ENCODE assay signal across 11 cellular contexts in genomic region chr7:26191974-26192479, GRCh38. TPM values are rescaled to one million over a fixed set of nuclear protein-coding genes. Genes with fewer than 3 reads are reported as not detected.
DNase-seq lines count a peak whose midpoint lies in the region; ATAC-seq and TF ChIP-seq lines count a peak whose summit lies in the region.
"Had no signal": no experiment of that assay in that cellular context is flagged by ENCODE, and none has a peak within 500 bp of the region (broad histone marks: within the 10 kb centered on the region; RNA-seq: fewer than 3 reads in every experiment).

No MANE protein-coding gene starts in this region.

- H3K4me1 Mint-ChIP-seq in CD8-positive, alpha-beta T cell (ENCODE audit: low read depth): peaks cover 89% of the 10 kb centered on the region
- H3K4me1 Mint-ChIP-seq in activated T-helper 17 cell treated with anti-CD3 and anti-CD28 coated beads, Interleukin-2, amount 50 U/mL, for 72 hours: peaks cover 81% of the 10 kb centered on the region
- H3K4me1 Mint-ChIP-seq in naive thymus-derived CD4-positive, alpha-beta T cell: peaks cover 65 to 98% (median 88%) of the 10 kb centered on the region in 7 donors

- H3K27ac ChIP-seq in CD8-positive, alpha-beta T cell (ENCODE audit: low read depth, low read length): no peak overlapping the region
- H3K27ac ChIP-seq in HUES48 (ENCODE audit: low read depth, low read length) (peak overlapping the region; percentile 18), ovary (no peak overlapping the region), right cardiac atrium (ENCODE audit: low read length) (no peak overlapping the region)
- peak overlapping the region; percentile 36 for H3K27ac ChIP-seq in naive thymus-derived CD4-positive, alpha-beta T cell (ENCODE audit: low read depth, low read length)
- H3K27ac ChIP-seq: tibial artery had no signal

- H3K9me3 Mint-ChIP-seq in CD8-positive, alpha-beta T cell: no peaks in the 10 kb centered on the region
- no peaks in the 10 kb centered on the region for H3K9me3 Mint-ChIP-seq in activated T-helper 17 cell treated with anti-CD3 and anti-CD28 coated beads, Interleukin-2, amount 50 U/mL, for 72 hours
- peaks cover 0 to 3% (median 0%) of the 10 kb centered on the region in 11 donors for H3K9me3 Mint-ChIP-seq in naive thymus-derived CD4-positive, alpha-beta T cell

- no peak for TF ChIP-seq CTCF in CD8-positive, alpha-beta T cell (IDR thresholded peaks at IDR 0.05)
- TF ChIP-seq CTCF in ovary (IDR thresholded peaks at IDR 0.05): no peak

- peaks cover 88% of the 10 kb centered on the region for H3K36me3 Mint-ChIP-seq in CD8-positive, alpha-beta T cell
- H3K36me3 Mint-ChIP-seq in activated T-helper 17 cell treated with anti-CD3 and anti-CD28 coated beads, Interleukin-2, amount 50 U/mL, for 72 hours (ENCODE audit: low read depth): peaks cover 100% of the 10 kb centered on the region
- peaks cover 30 to 80% (median 67%) of the 10 kb centered on the region in 5 donors for H3K36me3 Mint-ChIP-seq in naive thymus-derived CD4-positive, alpha-beta T cell

- H3K4me3 ChIP-seq in CD8-positive, alpha-beta T cell (ENCODE audit: low read depth, low read length): no peak overlapping the region
- no peak overlapping the region for H3K4me3 ChIP-seq in HUES48 (ENCODE audit: low read depth, low read length)
- H3K4me3 ChIP-seq in naive thymus-derived CD4-positive, alpha-beta T cell (ENCODE audit: low read length): peak overlapping the region; percentile 8
- H3K4me3 ChIP-seq in ovary: no peak overlapping the region
- no peak overlapping the region for H3K4me3 ChIP-seq in right cardiac atrium (ENCODE audit: low read length)
- H3K4me3 ChIP-seq: MG63, tibial artery had no signal

- no peak for DNase-seq in CD8-positive, alpha-beta T cell
- no peak for DNase-seq in naive thymus-derived CD4-positive, alpha-beta T cell
- DNase-seq in ovary: no peak
- no peak for DNase-seq in right cardiac atrium
- DNase-seq in HT-29 (ENCODE audit: low spot score): no peak
- DNase-seq: activated CD8-positive, alpha-beta memory T cell treated with anti-CD3 and anti-CD28 coated beads for 24 hours; effector CD8-positive, alpha-beta T cell; MG63; tibial artery had no signal

- peak overlapping the region; percentile 65 for H3K27ac Mint-ChIP-seq in CD8-positive, alpha-beta T cell
- peak overlapping the region; percentile 89 for H3K27ac Mint-ChIP-seq in activated T-helper 17 cell treated with anti-CD3 and anti-CD28 coated beads, Interleukin-2, amount 50 U/mL, for 72 hours
- peak overlapping the region in 8 of 9 donors; percentile 10 to 99 (median 72) for H3K27ac Mint-ChIP-seq in naive thymus-derived CD4-positive, alpha-beta T cell

- POLR2A ChIA-PET in CD8-positive, alpha-beta T cell (lab: Charles Lee): interaction anchor here (0.7 to 12.5 kb wide), 8 partner anchors 8 to 109 kb away, joined by 3 to 241 read pairs (median 4); partner anchors contain the start of genes CBX3, HNRNPA2B1 and NFE2L3
- POLR2A ChIA-PET in naive thymus-derived CD4-positive, alpha-beta T cell (lab: Charles Lee): interaction anchor here (0.7 to 13.1 kb wide), 12 partner anchors 8 to 1226 kb away, joined by 3 to 289 read pairs (median 6); partner anchors contain the start of genes CBX3, HNRNPA2B1 and NFE2L3

- no peaks in the 10 kb centered on the region for H3K27me3 ChIP-seq in CD8-positive, alpha-beta T cell (ENCODE audit: insufficient read depth, low read length)
- H3K27me3 ChIP-seq in HUES48 (ENCODE audit: control insufficient read depth, insufficient read depth, low read length) (no peaks in the 10 kb centered on the region), ovary (no peaks in the 10 kb centered on the region), right cardiac atrium (ENCODE audit: control insufficient read depth, insufficient read depth) (no peaks in the 10 kb centered on the region)
- H3K27me3 ChIP-seq in naive thymus-derived CD4-positive, alpha-beta T cell (ENCODE audit: control insufficient read depth in 2 of 2, insufficient read depth in 2 of 2, low read length in 2 of 2): no peaks in the 10 kb centered on the region
- H3K27me3 ChIP-seq: MG63, tibial artery had no signal

- intact Hi-C loops in CD8-positive, alpha-beta T cell (cut with DNase I, micrococcal nuclease): loop anchor here in 1 of 2 experiments (2.0 to 10.0 kb wide), 3 partner anchors 39 to 973 kb away; partner anchors contain the start of genes HOXA9 and NFE2L3
- intact Hi-C loops in naive thymus-derived CD4-positive, alpha-beta T cell (cut with micrococcal nuclease): loop anchor here in 1 of 2 donors (2.0 kb wide), 1 partner anchor 21 kb away; no protein-coding TSS in a partner anchor
- intact Hi-C loops in ovary (cut with DNase I) (loop anchor here in 1 of 4 donors (10.0 kb wide), 1 partner anchor 297 kb away; no protein-coding TSS in a partner anchor), right cardiac atrium (cut with DNase I) (no loop called here)

- H3K4me3 Mint-ChIP-seq in CD8-positive, alpha-beta T cell: peak overlapping the region; percentile 44
- peak overlapping the region; percentile 100 for H3K4me3 Mint-ChIP-seq in activated T-helper 17 cell treated with anti-CD3 and anti-CD28 coated beads, Interleukin-2, amount 50 U/mL, for 72 hours
- peak overlapping the region; percentile 30 to 100 (median 62) for H3K4me3 Mint-ChIP-seq in naive thymus-derived CD4-positive, alpha-beta T cell

- TF ChIP-seq POLR2A in ovary (IDR thresholded peaks at IDR 0.05): no peak

- H3K9me3 ChIP-seq in CD8-positive, alpha-beta T cell (ENCODE audit: low read length): no peaks in the 10 kb centered on the region
- H3K9me3 ChIP-seq in HUES48 (ENCODE audit: control insufficient read depth, insufficient read depth, low read length): no peaks in the 10 kb centered on the region
- H3K9me3 ChIP-seq in naive thymus-derived CD4-positive, alpha-beta T cell (ENCODE audit: control insufficient read depth in 2 of 3, low read length in 3 of 3): no peaks in the 10 kb centered on the region
- H3K9me3 ChIP-seq in ovary: no peaks in the 10 kb centered on the region
- no peaks in the 10 kb centered on the region for H3K9me3 ChIP-seq in right cardiac atrium (ENCODE audit: control insufficient read depth, low read length)
- H3K9me3 ChIP-seq: MG63, tibial artery had no signal

- H3K27me3 Mint-ChIP-seq in CD8-positive, alpha-beta T cell (ENCODE audit: low read depth): no peaks in the 10 kb centered on the region
- H3K27me3 Mint-ChIP-seq in activated T-helper 17 cell treated with anti-CD3 and anti-CD28 coated beads, Interleukin-2, amount 50 U/mL, for 72 hours: no peaks in the 10 kb centered on the region
- H3K27me3 Mint-ChIP-seq in naive thymus-derived CD4-positive, alpha-beta T cell: no peaks in the 10 kb centered on the region

- WGBS in ovary, 3 donors: 76 to 79% (median 77%) methylated on average over 1 of the region's 1 CpG
- 42% methylated on average over 1 of the region's 1 CpG for WGBS in right cardiac atrium

- H3K36me3 ChIP-seq in CD8-positive, alpha-beta T cell (ENCODE audit: insufficient read depth, low read length): peaks cover 72% of the 10 kb centered on the region
- H3K36me3 ChIP-seq in HUES48 (ENCODE audit: control insufficient read depth, insufficient read depth, low read length) (peaks cover 89% of the 10 kb centered on the region), ovary (peaks cover 5% of the 10 kb centered on the region)
- H3K36me3 ChIP-seq in naive thymus-derived CD4-positive, alpha-beta T cell (ENCODE audit: control insufficient read depth in 2 of 3, insufficient read depth in 3 of 3, low read length in 3 of 3): peaks cover 49 to 80% (median 52%) of the 10 kb centered on the region in 3 experiments

- peaks cover 77% of the 10 kb centered on the region for H3K4me1 ChIP-seq in CD8-positive, alpha-beta T cell (ENCODE audit: insufficient read depth, low read length)
- H3K4me1 ChIP-seq in HUES48 (ENCODE audit: control insufficient read depth, insufficient read depth, low read length) (peaks cover 14% of the 10 kb centered on the region; the same call in 1 of the 2 replicates), ovary (ENCODE audit: insufficient read depth) (peaks cover 4% of the 10 kb centered on the region), right cardiac atrium (ENCODE audit: control insufficient read depth, insufficient read depth, low read length) (peaks cover 10% of the 10 kb centered on the region)
- H3K4me1 ChIP-seq in naive thymus-derived CD4-positive, alpha-beta T cell (ENCODE audit: control insufficient read depth in 2 of 2, insufficient read depth in 2 of 2, low read length in 2 of 2): peaks cover 54 to 60% of the 10 kb centered on the region in 2 donors

- TF ChIP-seq EP300 in ovary (IDR thresholded peaks at IDR 0.05): no peak

- no peak for ATAC-seq in CD8-positive, alpha-beta T cell
- no peak for ATAC-seq in activated T-helper 17 cell treated with anti-CD3 and anti-CD28 coated beads, Interleukin-2, amount 50 U/mL, for 72 hours (replicated peaks)
- no peak for ATAC-seq in naive thymus-derived CD4-positive, alpha-beta T cell
- ATAC-seq in right cardiac atrium: no peak

- H3K9ac ChIP-seq in HUES48 (ENCODE audit: low read depth, low read length): no peak overlapping the region

- CTCF ChIA-PET in CD8-positive, alpha-beta T cell (lab: Charles Lee): interaction anchor here (0.8 to 9.2 kb wide), 8 partner anchors 9 to 178 kb away, joined by 3 to 239 read pairs (median 7); partner anchors contain the start of gene CBX3
- CTCF ChIA-PET in naive thymus-derived CD4-positive, alpha-beta T cell (lab: Charles Lee): interaction anchor here (0.6 to 10.0 kb wide), 8 partner anchors 12 to 300 kb away, joined by 3 to 177 read pairs (median 4); no protein-coding TSS in a partner anchor

RNA-seq across cellular contexts. Expression of gene HNRNPA2B1, which starts 8.5 kb away (rescaled TPM):
- 100 to 1,000 TPM; 241 to 247 TPM for total RNA-seq in CD8-positive, alpha-beta T cell
- total RNA-seq in activated T-helper 17 cell treated with anti-CD3 and anti-CD28 coated beads, Interleukin-2, amount 50 U/mL, for 72 hours: 100 to 1,000 TPM; 491 to 882 TPM
- total RNA-seq in naive thymus-derived CD4-positive, alpha-beta T cell: 100 to 1,000 TPM; 394 to 702 (median 437) TPM
- 100 to 1,000 TPM; 612 to 833 TPM for polyA plus RNA-seq in naive thymus-derived CD4-positive, alpha-beta T cell
- total RNA-seq in ovary: 100 to 1,000 TPM; 236 to 451 (median 368) TPM
- polyA plus RNA-seq in ovary: 100 to 1,000 TPM; 483 to 659 TPM
- total RNA-seq in right cardiac atrium: 100 to 1,000 TPM; 353 to 383 (median 368) TPM
- polyA plus RNA-seq in right cardiac atrium: 521 TPM
- total RNA-seq in HT-29 (2014; rRNA removed; shearing (Covaris generic)): 237 and 272 TPM in 2 replicates

RNA-seq across cellular contexts. Expression of gene CBX3, which starts 9.5 kb away (rescaled TPM):
- 100 to 1,000 TPM; 103 to 106 TPM for total RNA-seq in CD8-positive, alpha-beta T cell
- 100 to 1,000 TPM; 179 to 242 TPM for total RNA-seq in activated T-helper 17 cell treated with anti-CD3 and anti-CD28 coated beads, Interleukin-2, amount 50 U/mL, for 72 hours
- 100 to 1,000 TPM; 103 to 214 (median 155) TPM for total RNA-seq in naive thymus-derived CD4-positive, alpha-beta T cell
- 100 to 1,000 TPM in 1 of 2 donors, 10 to 100 TPM in 1; 86.9 to 111 TPM for polyA plus RNA-seq in naive thymus-derived CD4-positive, alpha-beta T cell
- total RNA-seq in ovary (100 to 1,000 TPM in 3 of 7 donors, 10 to 100 TPM in 4; 71.7 to 133 (median 98.8) TPM), right cardiac atrium (10 to 100 TPM; 68.1 to 82.5 (median 72.2) TPM)
- polyA plus RNA-seq in ovary (10 to 100 TPM; 73.3 to 90.3 TPM), right cardiac atrium (61.2 TPM)
- total RNA-seq in HT-29 (2014; rRNA removed; shearing (Covaris generic)): 154 and 163 TPM in 2 replicates

RNA-seq across cellular contexts. Expression of gene NFE2L3, which starts 40.0 kb away (rescaled TPM):
- total RNA-seq in CD8-positive, alpha-beta T cell: under 1 TPM; 0.43 to 0.50 TPM
- 10 to 100 TPM; 24.1 to 27.6 TPM for total RNA-seq in activated T-helper 17 cell treated with anti-CD3 and anti-CD28 coated beads, Interleukin-2, amount 50 U/mL, for 72 hours
- total RNA-seq in naive thymus-derived CD4-positive, alpha-beta T cell: 10 to 100 TPM in 1 of 5 experiments, 1 to 10 TPM in 4; 1.1 to 49.5 (median 4.5) TPM
- polyA plus RNA-seq in naive thymus-derived CD4-positive, alpha-beta T cell: 1 to 10 TPM; 2.6 to 4.8 TPM
- total RNA-seq in ovary (1 to 10 TPM in 3 of 7 donors, under 1 TPM in 4; 0.45 to 3.1 (median 0.65) TPM), right cardiac atrium (1 to 10 TPM in 2 of 4 donors, under 1 TPM in 2; 0.32 to 1.3 (median 1.00) TPM)
- polyA plus RNA-seq in ovary (1 to 10 TPM; 1.4 to 6.1 TPM), right cardiac atrium (1.1 TPM)
- total RNA-seq in HT-29 (2014; rRNA removed; shearing (Covaris generic)): 43.7 and 45.3 TPM in 2 replicates

Comparison
In these comparisons a context has a peak if more than half of its experiments do, and no peak if none do; other contexts are left out.
1. H3K27ac ChIP-seq: peak in HUES48 (single experiment) and naive thymus-derived CD4-positive, alpha-beta T cell (single experiment); none in CD8-positive, alpha-beta T cell (single experiment), ovary (0 of 2) and right cardiac atrium (single experiment).
2. H3K4me3 Mint-ChIP-seq: peak in every context shown above with its lines; median percentile 100 in activated T-helper 17 cell treated with anti-CD3 and anti-CD28 coated beads, Interleukin-2, amount 50 U/mL, for 72 hours; 62 in naive thymus-derived CD4-positive, alpha-beta T cell; 44 in CD8-positive, alpha-beta T cell.
3. Peak in every context shown above with its lines, with median percentiles within 50 percentile points of each other: H3K27ac Mint-ChIP-seq.